Comparison of ENCODE assay signal across 8 cellular contexts in the genomic region with DNA sequence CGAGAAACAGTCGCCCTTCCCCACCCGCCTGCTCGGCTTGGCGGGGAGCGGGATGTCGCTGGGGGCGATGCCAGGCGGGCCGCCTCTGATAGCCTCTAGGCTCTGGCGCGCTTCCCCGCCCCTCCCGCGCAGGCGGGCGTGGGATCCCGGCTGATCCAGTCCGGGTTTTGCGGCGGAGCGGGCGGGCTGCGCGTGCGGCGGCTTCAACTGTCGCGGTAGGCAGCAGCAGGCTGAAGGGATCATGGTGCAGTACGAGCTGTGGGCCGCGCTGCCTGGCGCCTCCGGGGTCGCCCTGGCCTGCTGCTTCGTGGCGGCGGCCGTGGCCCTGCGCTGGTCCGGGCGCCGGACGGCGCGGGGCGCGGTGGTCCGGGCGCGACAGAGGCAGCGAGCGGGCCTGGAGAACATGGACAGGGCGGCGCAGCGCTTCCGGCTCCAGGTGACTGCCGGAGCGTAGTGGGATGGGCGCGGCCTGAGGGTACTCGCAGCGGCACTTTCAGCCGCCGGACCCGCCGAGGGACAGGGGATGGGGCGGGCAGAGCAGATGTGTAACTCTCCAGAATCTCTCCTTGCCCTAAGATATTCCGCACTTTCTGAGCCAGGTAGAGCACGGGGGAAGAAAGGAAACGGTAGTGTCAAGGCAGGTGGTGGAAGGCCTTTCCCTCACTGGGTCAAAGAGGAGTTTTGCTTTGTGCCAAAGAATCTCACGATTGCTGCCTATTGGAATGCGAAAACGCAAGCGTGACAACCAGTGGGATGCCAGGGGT. TPM values are rescaled to one million over a fixed set of nuclear protein-coding genes. Genes with fewer than 3 reads are reported as not detected.
DNase-seq lines count a peak whose midpoint lies in the region; ATAC-seq, FAIRE-seq and TF ChIP-seq lines count a peak whose summit lies in the region.

A gene (plus strand): TSS at position 210 of the 764 bp plus-strand sequence. CDS start 32 bp downstream, at position 242.

- no peaks in the 10 kb centered on the region for H3K9me2 ChIP-seq in GM23248 (ENCODE audit: insufficient read depth)

- peaks cover 11 to 17% (median 12%) of the 10 kb centered on the region in 5 experiments for H3K9me3 Mint-ChIP-seq in brain

- H4K20me1 ChIP-seq in GM23248 (ENCODE audit: insufficient read depth), result no peaks in the 10 kb centered on the region

- H3K4me2 ChIP-seq in GM23248 (ENCODE audit: unreplicated experiment), result peak within 1 kb of the TSS; percentile 55

- H3K9me3 ChIP-seq in GM23248 (ENCODE audit: low read depth), result no peaks in the 10 kb centered on the region
- H3K9me3 ChIP-seq in iPS-15b (ENCODE audit: control insufficient read depth, insufficient read depth, low read length), result peaks cover 14% of the 10 kb centered on the region

- H3K27me3 ChIP-seq in GM23248 (replicated peaks; ENCODE audit: insufficient read depth) (peaks cover 12% of the 10 kb centered on the region; the same call in 1 of the 2 replicates), iPS-15b (ENCODE audit: control insufficient read depth, insufficient read depth, low read length) (peaks cover 21% of the 10 kb centered on the region)

- 3 to 5% methylated on average over 56 to 63 of the region's 75 CpGs for WGBS in GM23248 (ENCODE audit: low coverage in 1 of 2, low lambda C conversion rate in 2 of 2, missing lambda C conversion rate in 2 of 2), 2 experiments

- H3K4me1 ChIP-seq in GM23248 (ENCODE audit: insufficient read depth) (no peaks in the 10 kb centered on the region), iPS-15b (ENCODE audit: control insufficient read depth, insufficient read depth, low read length) (no peaks in the 10 kb centered on the region)

- H3K36me3 ChIP-seq in GM23248 (ENCODE audit: low read depth) (no peaks in the 10 kb centered on the region), iPS-15b (ENCODE audit: control insufficient read depth, insufficient read depth, low read length) (no peaks in the 10 kb centered on the region)

- H3F3A ChIP-seq in GM23248 (ENCODE audit: insufficient read depth), result no peaks in the 10 kb centered on the region

- no peak for FAIRE-seq in HTR-8/SVneo (lab: Jason Lieb, UNC)

- DNase-seq in GM23248 (peak; percentile 61), RKO (ENCODE audit: low spot score) (peak; percentile 54), renal cortical epithelial cell (ENCODE audit: low read depth) (peak; percentile 45), HTR-8/SVneo (ENCODE audit: insufficient read length, low spot score) (no peak)

- ATAC-seq in GM19395 (IDR thresholded peaks at IDR 0.05; ENCODE audit: unreplicated experiment), result no peak
- ATAC-seq in HG02840 (IDR thresholded peaks at IDR 0.05; ENCODE audit: low FRiP score, unreplicated experiment), result no peak

- peak within 1 kb of the TSS; percentile 85 to 93 (median 92) for H3K4me3 Mint-ChIP-seq in brain

- H3K27me3 Mint-ChIP-seq in brain, result peaks cover 19% of the 10 kb centered on the region

- peaks cover 9% of the 10 kb centered on the region for H3K36me3 Mint-ChIP-seq in brain

- H3K9ac ChIP-seq in GM23248 (peak within 1 kb of the TSS; percentile 20), iPS-15b (ENCODE audit: low read depth, low read length) (no peak within 1 kb of the TSS)

- H3K4me3 ChIP-seq in GM23248, result peak within 1 kb of the TSS; percentile 63
- peak within 1 kb of the TSS; percentile 87 for H3K4me3 ChIP-seq in iPS-15b (ENCODE audit: low read depth, low read length)

- H2AFZ ChIP-seq in GM23248, result peak within 1 kb of the TSS; percentile 68

- TF ChIP-seq CTCF in brain (conservative IDR thresholded peaks at IDR 0.05), result no peak

- peak within 1 kb of the TSS in 4 of 5 experiments; percentile 21 to 83 (median 55) for H3K27ac Mint-ChIP-seq in brain

- in situ Hi-C loops in GM23248 (cut with MboI), result no loop called here

- peaks cover 44% of the 10 kb centered on the region for H3K4me1 Mint-ChIP-seq in brain

- H3K27ac ChIP-seq in GM23248, result no peak within 1 kb of the TSS

- H3K79me2 ChIP-seq in GM23248 (ENCODE audit: insufficient read depth), result no peaks in the 10 kb centered on the region

RNA-seq across cellular contexts. Expression of the gene that starts here (rescaled TPM):
- total RNA-seq in GM23248 (2014; rRNA removed; shearing (Covaris generic)), result 0.38 and 0.97 TPM in 2 replicates
- polyA plus RNA-seq in GM23248 (2016; fragmentation: Nextera tagmentation; extraction: Ambion mirVana), result 0.74 and 0.98 TPM in 2 replicates
- 25.0 TPM for polyA plus RNA-seq in brain (ENCODE audit: insufficient read depth, low read depth, low replicate concordance)
- 10.8 and 16.1 TPM in 2 replicates for total RNA-seq in renal cortical epithelial cell

Comparison
In these comparisons a context has a peak if more than half of its experiments do, and no peak if none do; other contexts are left out.
1. RNA of the gene that starts here (polyA plus RNA-seq): 25.0 TPM in brain (single experiment); 0.74 to 0.98 TPM in GM23248; every median in the first group is over 10 times any median in the second.
2. Peak in DNase-seq, H3K4me3 ChIP-seq, H3K9ac ChIP-seq and H3K4me2 ChIP-seq in GM23248; RNA of the gene not detected or under 1 TPM.